26 cellular contexts compared by ENCODE assay signal in genomic region chr13:43263047-43263446, GRCh38.
A peak's percentile ranks its signal among the peaks of the same experiment; 100 is the strongest.
DNase-seq lines count a peak whose midpoint lies in the region; ATAC-seq, FAIRE-seq and TF ChIP-seq lines count a peak whose summit lies in the region.
"Had no signal": no experiment of that assay in that cellular context is flagged by ENCODE, and none has a peak within 500 bp of the region (broad histone marks: within the 10 kb centered on the region; RNA-seq: fewer than 3 reads in every experiment).

No MANE protein-coding gene starts in this region.

- H3K27me3 Mint-ChIP-seq in MCF 10A (ENCODE audit: insufficient read depth, unreplicated experiment), result no peaks in the 10 kb centered on the region
- peaks cover 2% of the 10 kb centered on the region for H3K27me3 Mint-ChIP-seq in activated CD4-positive, alpha-beta memory T cell treated with anti-CD3 and anti-CD28 coated beads, Interleukin-2, amount 10 ng/mL, durations not matched to agents 7 days and 5 days

- H2AFZ ChIP-seq in mammary epithelial cell (ENCODE audit: low read depth, low read length), result no peak overlapping the region
- peak overlapping the region; percentile 10 for H2AFZ ChIP-seq in keratinocyte (ENCODE audit: control insufficient read depth, low read length)

- intact Hi-C loops in MCF 10A (cut with micrococcal nuclease), result no loop called here
- intact Hi-C loops in breast epithelium (cut with DNase I; ENCODE audit: low total_unique reads), result no loop called here
- intact Hi-C loops in mammary epithelial cell (cut with micrococcal nuclease), result no loop called here
- intact Hi-C loops in heart left ventricle (cut with DNase I), result no loop called here
- intact Hi-C loops in mucosa of descending colon (cut with DNase I, micrococcal nuclease), result no loop called here

- H3K9me1 ChIP-seq in keratinocyte (ENCODE audit: control insufficient read depth, extremely low read depth, insufficient read depth, low read length), result no peaks in the 10 kb centered on the region

- POLR2A ChIA-PET in MCF 10A (lab: Yijun Ruan, JAX), result no interaction called here
- POLR2A ChIA-PET in activated CD4-positive, alpha-beta memory T cell treated with anti-CD3 and anti-CD28 coated beads, Interleukin-2, amount 10 ng/mL, durations not matched to agents 7 days and 5 days (lab: Charles Lee), result no interaction called here

- peak overlapping the region; percentile 8 for H3K27ac Mint-ChIP-seq in MCF 10A (ENCODE audit: low read depth, unreplicated experiment)
- no peak overlapping the region for H3K27ac Mint-ChIP-seq in activated CD4-positive, alpha-beta memory T cell treated with anti-CD3 and anti-CD28 coated beads, Interleukin-2, amount 10 ng/mL, durations not matched to agents 7 days and 5 days
- H3K27ac Mint-ChIP-seq: CD4-positive, alpha-beta T cell had no signal

- H3K4me1 Mint-ChIP-seq in MCF 10A (ENCODE audit: insufficient read depth, unreplicated experiment), result peaks cover 5% of the 10 kb centered on the region
- H3K4me1 Mint-ChIP-seq in activated CD4-positive, alpha-beta memory T cell treated with anti-CD3 and anti-CD28 coated beads, Interleukin-2, amount 10 ng/mL, durations not matched to agents 7 days and 5 days, result no peaks in the 10 kb centered on the region

- ATAC-seq in heart left ventricle (no peak), mucosa of descending colon (no peak)

- in situ Hi-C loops in mammary epithelial cell (cut with MboI; ENCODE audit: low sequenced_read_pairs in 2 of 2), result no loop called here

- peak; percentile 58 for FAIRE-seq in keratinocyte (lab: Jason Lieb, UNC)
- FAIRE-seq: GM12891, H1 had no signal

- TF ChIP-seq CTCF in MCF 10A (IDR thresholded peaks at IDR 0.05; ENCODE audit: unreplicated experiment) (no peak), breast epithelium (IDR thresholded peaks at IDR 0.05) (no peak), mammary epithelial cell (conservative IDR thresholded peaks at IDR 0.05 in 1 of 2, IDR thresholded peaks at IDR 0.05 in 1 of 2; ENCODE audit: extremely low read depth in 1 of 2, insufficient read depth in 1 of 2, low read depth in 1 of 2, low read length in 2 of 2) (no peak), keratinocyte (optimal IDR thresholded peaks at IDR 0.05 in 1 of 3, IDR thresholded peaks at IDR 0.05 in 1 of 3, conservative IDR thresholded peaks at IDR 0.05 in 1 of 3; ENCODE audit: extremely low read depth in 1 of 3, insufficient read depth in 2 of 3, low read length in 3 of 3) (no peak), heart left ventricle (IDR thresholded peaks at IDR 0.05) (no peak), mucosa of descending colon (IDR thresholded peaks at IDR 0.05) (no peak)

- H3K79me2 ChIP-seq in mammary epithelial cell (ENCODE audit: insufficient read depth, low read length) (no peaks in the 10 kb centered on the region), keratinocyte (ENCODE audit: control insufficient read depth, insufficient read depth, low read length) (no peaks in the 10 kb centered on the region)

- TF ChIP-seq POLR2A in breast epithelium (IDR thresholded peaks at IDR 0.05) (no peak), heart left ventricle (IDR thresholded peaks at IDR 0.05) (no peak)

- 100% methylated on average over 1 of the region's 2 CpGs for WGBS in mammary epithelial cell (ENCODE audit: low coverage, missing lambda C conversion rate)
- WGBS in heart left ventricle, 4 donors, result 72 to 91% (median 90%) methylated on average over 2 of the region's 2 CpGs

- dilution Hi-C loops in mammary epithelial cell (cut with HindIII; ENCODE audit: low sequenced_read_pairs), result no loop called here
- dilution Hi-C loops in keratinocyte (cut with MboI; ENCODE audit: extremely low pct_ligation_motif_present, low sequenced_read_pairs), result no loop called here

- no peak overlapping the region for H3K4me3 Mint-ChIP-seq in MCF 10A (ENCODE audit: unreplicated experiment)
- H3K4me3 Mint-ChIP-seq in activated CD4-positive, alpha-beta memory T cell treated with anti-CD3 and anti-CD28 coated beads, Interleukin-2, amount 10 ng/mL, durations not matched to agents 7 days and 5 days, result no peak overlapping the region
- H3K4me3 Mint-ChIP-seq: CD4-positive, alpha-beta T cell had no signal

- DNase-seq in MCF 10A (ENCODE audit: unreplicated experiment) (no peak), breast epithelium (ENCODE audit: low spot score in 2 of 2) (no peak), mammary epithelial cell (peak; percentile 54), keratinocyte (ENCODE audit: low read depth, low spot score) (no peak), heart left ventricle (no peak), mucosa of descending colon (no peak), NCI-H2029 treated with DMSO at 0.1 percent for 48 hours (lab: John Stamatoyannopoulos, UW) (no peak)
- no peak for DNase-seq in activated CD4-positive, alpha-beta memory T cell treated with anti-CD3 and anti-CD28 coated beads, Interleukin-2, amount 10 ng/mL, durations not matched to agents 7 days and 5 days
- DNase-seq: ACHN; CD4-positive, alpha-beta T cell; COR-L47; DMS 273 treated with DMSO at 0.1 percent for 48 hours; DMS79 treated with DMSO at 0.1 percent for 48 hours; KBM-7; NCI-H1092 treated with DMSO at 0.1 percent for 48 hours; NCI-H1436 treated with DMSO at 0.1 percent for 48 hours; NCI-H2029; NCI-H226; NCI-H524; NCI-H82; Peyer's patch had no signal

- no peaks in the 10 kb centered on the region for H3K9me3 Mint-ChIP-seq in MCF 10A (ENCODE audit: unreplicated experiment)
- H3K9me3 Mint-ChIP-seq in activated CD4-positive, alpha-beta memory T cell treated with anti-CD3 and anti-CD28 coated beads, Interleukin-2, amount 10 ng/mL, durations not matched to agents 7 days and 5 days, result no peaks in the 10 kb centered on the region
- H3K9me3 Mint-ChIP-seq: CD4-positive, alpha-beta T cell had no signal

- H3K27me3 ChIP-seq in breast epithelium, result no peaks in the 10 kb centered on the region
- no peaks in the 10 kb centered on the region for H3K27me3 ChIP-seq in mammary epithelial cell (ENCODE audit: insufficient read depth, low read length)
- H3K27me3 ChIP-seq in keratinocyte (ENCODE audit: control insufficient read depth, extremely low read depth, insufficient read depth, low read length), result no peaks in the 10 kb centered on the region
- no peaks in the 10 kb centered on the region for H3K27me3 ChIP-seq in heart left ventricle
- H3K27me3 ChIP-seq: BLaER1, Peyer's patch, SJSA1 had no signal

- no peaks in the 10 kb centered on the region for H3K36me3 ChIP-seq in breast epithelium
- no peaks in the 10 kb centered on the region for H3K36me3 ChIP-seq in mammary epithelial cell (ENCODE audit: insufficient read depth, low read length)
- H3K36me3 ChIP-seq in keratinocyte (ENCODE audit: control insufficient read depth in 2 of 2, extremely low read depth in 1 of 2, insufficient read depth in 2 of 2, low read length in 2 of 2), result no peaks in the 10 kb centered on the region
- H3K36me3 ChIP-seq in heart left ventricle, result no peaks in the 10 kb centered on the region
- no peaks in the 10 kb centered on the region for H3K36me3 ChIP-seq in mucosa of descending colon (ENCODE audit: low read depth)
- H3K36me3 ChIP-seq: BLaER1, Peyer's patch, SJSA1 had no signal

- no peaks in the 10 kb centered on the region for H3K4me1 ChIP-seq in breast epithelium
- peaks cover 17% of the 10 kb centered on the region for H3K4me1 ChIP-seq in mammary epithelial cell (ENCODE audit: insufficient read depth, low read length)
- H3K4me1 ChIP-seq in keratinocyte (ENCODE audit: control insufficient read depth, extremely low read depth, insufficient read depth, low read length), result peaks cover 41% of the 10 kb centered on the region
- H3K4me1 ChIP-seq in heart left ventricle, result no peaks in the 10 kb centered on the region
- H3K4me1 ChIP-seq in mucosa of descending colon (ENCODE audit: low read depth), result no peaks in the 10 kb centered on the region
- H3K4me1 ChIP-seq: BLaER1, Peyer's patch had no signal

- H3K9ac ChIP-seq in mammary epithelial cell (ENCODE audit: insufficient read depth, low read length) (no peak overlapping the region), keratinocyte (ENCODE audit: control insufficient read depth, extremely low read depth, insufficient read depth, low read length) (no peak overlapping the region)
- H3K9ac ChIP-seq: BLaER1 had no signal

- H3K36me3 Mint-ChIP-seq in MCF 10A (ENCODE audit: insufficient read depth, unreplicated experiment), result no peaks in the 10 kb centered on the region
- H3K36me3 Mint-ChIP-seq in activated CD4-positive, alpha-beta memory T cell treated with anti-CD3 and anti-CD28 coated beads, Interleukin-2, amount 10 ng/mL, durations not matched to agents 7 days and 5 days (ENCODE audit: low read depth), result no peaks in the 10 kb centered on the region

- H3K4me2 ChIP-seq in mammary epithelial cell (ENCODE audit: insufficient read depth, low read depth, low read length), result no peak overlapping the region
- no peak overlapping the region for H3K4me2 ChIP-seq in keratinocyte (ENCODE audit: control insufficient read depth, extremely low read depth, insufficient read depth, low read depth, low read length)
- H3K4me2 ChIP-seq: BLaER1 had no signal

- BruUV-seq in MCF 10A (replicated peaks; lab: Mats Ljungman, UMichigan), result no TSS peak
- BruUV-seq in mammary epithelial cell (replicated peaks; lab: Mats Ljungman, UMichigan), result no TSS peak

- H3K27ac ChIP-seq in breast epithelium, result no peak overlapping the region
- no peak overlapping the region for H3K27ac ChIP-seq in mammary epithelial cell (ENCODE audit: insufficient read depth, low read depth, low read length)
- no peak overlapping the region for H3K27ac ChIP-seq in keratinocyte (ENCODE audit: control insufficient read depth, insufficient read depth, low read length)
- no peak overlapping the region for H3K27ac ChIP-seq in heart left ventricle
- H3K27ac ChIP-seq: 22Rv1, BLaER1, Peyer's patch, SJSA1 had no signal

- no peak overlapping the region for H3K4me3 ChIP-seq in breast epithelium
- no peak overlapping the region for H3K4me3 ChIP-seq in mammary epithelial cell (replicated peaks in 1 of 3; ENCODE audit: insufficient read depth in 1 of 3, low read depth in 2 of 3, low read length in 3 of 3)
- H3K4me3 ChIP-seq in keratinocyte (ENCODE audit: control insufficient read depth in 2 of 3, extremely low read depth in 1 of 3, insufficient read depth in 2 of 3, low read depth in 1 of 3, low read length in 3 of 3), result no peak overlapping the region
- H3K4me3 ChIP-seq in heart left ventricle, result no peak overlapping the region
- no peak overlapping the region for H3K4me3 ChIP-seq in mucosa of descending colon
- H3K4me3 ChIP-seq: BLaER1, Peyer's patch, SJSA1 had no signal

- H3K9me3 ChIP-seq in breast epithelium, result no peaks in the 10 kb centered on the region
- H3K9me3 ChIP-seq in mammary epithelial cell (replicated peaks; ENCODE audit: insufficient read depth, low read length), result no peaks in the 10 kb centered on the region
- no peaks in the 10 kb centered on the region for H3K9me3 ChIP-seq in keratinocyte (ENCODE audit: control insufficient read depth, low read depth, low read length)
- H3K9me3 ChIP-seq in heart left ventricle, result no peaks in the 10 kb centered on the region
- no peaks in the 10 kb centered on the region for H3K9me3 ChIP-seq in mucosa of descending colon
- H3K9me3 ChIP-seq: BLaER1, Peyer's patch had no signal

- no peaks in the 10 kb centered on the region for H4K20me1 ChIP-seq in mammary epithelial cell (ENCODE audit: insufficient read depth, low read length)
- H4K20me1 ChIP-seq in keratinocyte (ENCODE audit: control insufficient read depth, extremely low read depth, insufficient read depth, low read length), result no peaks in the 10 kb centered on the region
- H4K20me1 ChIP-seq: BLaER1 had no signal

- CTCF ChIA-PET in MCF 10A (lab: Yijun Ruan, JAX) (no interaction called here), mammary epithelial cell (lab: Charles Lee; ENCODE audit: low non-redundant PET) (no interaction called here)
- CTCF ChIA-PET in activated CD4-positive, alpha-beta memory T cell treated with anti-CD3 and anti-CD28 coated beads, Interleukin-2, amount 10 ng/mL, durations not matched to agents 7 days and 5 days (lab: Charles Lee), result no interaction called here
